ENCODE assay signal across 13 cellular contexts in genomic region chr12:14962180-14962579, GRCh38. TPM values are rescaled to one million over a fixed set of nuclear protein-coding genes. Genes with fewer than 3 reads are reported as not detected.
DNase-seq lines count a peak whose midpoint lies in the region; ATAC-seq and TF ChIP-seq lines count a peak whose summit lies in the region.
"Had no signal": no experiment of that assay in that cellular context is flagged by ENCODE, and none has a peak within 500 bp of the region (broad histone marks: within the 10 kb centered on the region; RNA-seq: fewer than 3 reads in every experiment).

No MANE protein-coding gene starts in this region.

- H3K4me3 Mint-ChIP-seq in MCF 10A (ENCODE audit: unreplicated experiment): no peak overlapping the region
- H3K4me3 Mint-ChIP-seq in T-helper 1 cell treated with Interleukin-12 subunit alpha and Interleukin-12 subunit beta and Interleukin-4 antibody, amounts not matched to agents 30 μg/mL and 1 μg/mL, for 36 hours: peak overlapping the region; percentile 99

- H3K27ac ChIP-seq in breast epithelium: peak overlapping the region; percentile 69 to 86
- H3K27ac ChIP-seq in thymus (ENCODE audit: low read depth): peak overlapping the region; percentile 59

- no peak for TF ChIP-seq POLR2A in breast epithelium (IDR thresholded peaks at IDR 0.05)

- ATAC-seq in GM21717 (IDR thresholded peaks at IDR 0.05; ENCODE audit: unreplicated experiment): no peak

- no peaks in the 10 kb centered on the region for H3K27me3 Mint-ChIP-seq in MCF 10A (ENCODE audit: insufficient read depth, unreplicated experiment)
- H3K27me3 Mint-ChIP-seq in T-helper 1 cell treated with Interleukin-12 subunit alpha and Interleukin-12 subunit beta and Interleukin-4 antibody, amounts not matched to agents 30 μg/mL and 1 μg/mL, for 36 hours (ENCODE audit: low read depth): no peaks in the 10 kb centered on the region

- H3K4me1 ChIP-seq in breast epithelium: no peaks in the 10 kb centered on the region
- H3K4me1 ChIP-seq in thymus (ENCODE audit: control insufficient read depth, insufficient read depth, low read length): peaks cover 9% of the 10 kb centered on the region
- H3K4me1 ChIP-seq: HAP-1 had no signal

- POLR2A ChIA-PET in MCF 10A (lab: Yijun Ruan, JAX): interaction anchor here (0.8 to 1.0 kb wide), 3 partner anchors 12 to 158 kb away, joined by 3 read pairs; partner anchors contain the start of gene C12orf60

- no peak for TF ChIP-seq CTCF in breast epithelium (IDR thresholded peaks at IDR 0.05)
- no peak for TF ChIP-seq CTCF in MCF 10A (IDR thresholded peaks at IDR 0.05; ENCODE audit: unreplicated experiment)
- no peak for TF ChIP-seq CTCF in fibroblast of pulmonary artery (IDR thresholded peaks at IDR 0.05; ENCODE audit: low read length, missing control alignments)

- DNase-seq in breast epithelium (ENCODE audit: low spot score in 2 of 2) (no peak), MCF 10A (ENCODE audit: unreplicated experiment) (no peak), fibroblast of pulmonary artery (ENCODE audit: low read depth) (no peak), DMS79 (lab: John Stamatoyannopoulos, UW) (no peak), superior temporal gyrus (ENCODE audit: extremely low spot score) (no peak)
- DNase-seq: NCI-H774 had no signal

- H3K9me3 ChIP-seq in breast epithelium (no peaks in the 10 kb centered on the region), thymus (ENCODE audit: control insufficient read depth) (no peaks in the 10 kb centered on the region)
- H3K9me3 ChIP-seq: HAP-1 had no signal

- peak overlapping the region; percentile 40 to 61 (median 53) for H3K4me3 ChIP-seq in breast epithelium
- H3K4me3 ChIP-seq in fibroblast of pulmonary artery (replicated peaks; ENCODE audit: low read depth, low read length): peak overlapping the region; percentile 56
- H3K4me3 ChIP-seq in thymus (ENCODE audit: low read length): peak overlapping the region; percentile 91
- H3K4me3 ChIP-seq: HAP-1 had no signal

- WGBS in thymus: 38% methylated on average over 4 of the region's 4 CpGs

- no peaks in the 10 kb centered on the region for H3K9me3 Mint-ChIP-seq in MCF 10A (ENCODE audit: unreplicated experiment)
- no peaks in the 10 kb centered on the region for H3K9me3 Mint-ChIP-seq in T-helper 1 cell treated with Interleukin-12 subunit alpha and Interleukin-12 subunit beta and Interleukin-4 antibody, amounts not matched to agents 30 μg/mL and 1 μg/mL, for 36 hours

- no peaks in the 10 kb centered on the region for H3K36me3 Mint-ChIP-seq in MCF 10A (ENCODE audit: insufficient read depth, unreplicated experiment)
- peaks cover 40% of the 10 kb centered on the region for H3K36me3 Mint-ChIP-seq in T-helper 1 cell treated with Interleukin-12 subunit alpha and Interleukin-12 subunit beta and Interleukin-4 antibody, amounts not matched to agents 30 μg/mL and 1 μg/mL, for 36 hours (ENCODE audit: low read depth)

- intact Hi-C loops in breast epithelium (cut with DNase I; ENCODE audit: low total_unique reads) (no loop called here), MCF 10A (cut with micrococcal nuclease) (no loop called here)

- no peak overlapping the region for H3K27ac Mint-ChIP-seq in MCF 10A (ENCODE audit: low read depth, unreplicated experiment)
- peak overlapping the region; percentile 100 for H3K27ac Mint-ChIP-seq in T-helper 1 cell treated with Interleukin-12 subunit alpha and Interleukin-12 subunit beta and Interleukin-4 antibody, amounts not matched to agents 30 μg/mL and 1 μg/mL, for 36 hours

- no TSS peak for BruUV-seq in MCF 10A (replicated peaks; lab: Mats Ljungman, UMichigan)

- CTCF ChIA-PET in MCF 10A (lab: Yijun Ruan, JAX): interaction anchor here (0.5 kb wide), 1 partner anchor 14 kb away, joined by 4 read pairs; no protein-coding TSS in a partner anchor

- H3K4me1 Mint-ChIP-seq in MCF 10A (ENCODE audit: insufficient read depth, unreplicated experiment): peaks cover 17% of the 10 kb centered on the region
- H3K4me1 Mint-ChIP-seq in T-helper 1 cell treated with Interleukin-12 subunit alpha and Interleukin-12 subunit beta and Interleukin-4 antibody, amounts not matched to agents 30 μg/mL and 1 μg/mL, for 36 hours (ENCODE audit: low read depth): peaks cover 43% of the 10 kb centered on the region

- no peaks in the 10 kb centered on the region for H3K27me3 ChIP-seq in breast epithelium
- H3K27me3 ChIP-seq in thymus (ENCODE audit: control insufficient read depth, insufficient read depth): no peaks in the 10 kb centered on the region

- H3K36me3 ChIP-seq in breast epithelium (no peaks in the 10 kb centered on the region), thymus (ENCODE audit: control insufficient read depth, insufficient read depth) (peaks cover 9% of the 10 kb centered on the region)
- H3K36me3 ChIP-seq: HAP-1 had no signal

RNA-seq across cellular contexts. Expression of gene ARHGDIB, which starts 0.8 kb away (rescaled TPM):
- total RNA-seq in breast epithelium: 100 to 1,000 TPM; 159 to 222 (median 168) TPM
- total RNA-seq in MCF 10A (2022): 2.3 and 7.7 TPM in 2 replicates
- polyA plus RNA-seq in thymus: 820 TPM

RNA-seq across cellular contexts. Expression of gene PDE6H, which starts 10.7 kb away (rescaled TPM):
- not detected for total RNA-seq in breast epithelium
- not detected in 2 replicates for total RNA-seq in MCF 10A (2022)
- not detected for polyA plus RNA-seq in thymus
- total RNA-seq: activated CD8-positive, alpha-beta memory T cell treated with anti-CD3 and anti-CD28 coated beads for 36 hours; dermis blood vessel endothelial cell; renal cortical epithelial cell had no signal

RNA-seq across cellular contexts. Expression of gene ERP27, which starts 23.8 kb away (rescaled TPM):
- 1 to 10 TPM in 2 of 3 donors, under 1 TPM in 1; 0.96 to 8.5 (median 7.8) TPM for total RNA-seq in breast epithelium
- not detected in 2 replicates for total RNA-seq in MCF 10A (2022)
- 4.4 TPM for polyA plus RNA-seq in thymus
- total RNA-seq: dermis blood vessel endothelial cell had no signal

Comparison
In these comparisons a context has a peak if more than half of its experiments do, and no peak if none do; other contexts are left out.
1. RNA of gene ARHGDIB, which starts 0.8 kb away (total RNA-seq): 159 to 222 TPM in breast epithelium; 2.3 to 7.7 TPM in MCF 10A; every median in the first group is over 10 times any median in the second.
2. Peak in every context shown above with its lines, with median percentiles within 50 percentile points of each other: H3K4me3 ChIP-seq.